ENCODE assay signal across 1 cellular context in the genomic region with DNA sequence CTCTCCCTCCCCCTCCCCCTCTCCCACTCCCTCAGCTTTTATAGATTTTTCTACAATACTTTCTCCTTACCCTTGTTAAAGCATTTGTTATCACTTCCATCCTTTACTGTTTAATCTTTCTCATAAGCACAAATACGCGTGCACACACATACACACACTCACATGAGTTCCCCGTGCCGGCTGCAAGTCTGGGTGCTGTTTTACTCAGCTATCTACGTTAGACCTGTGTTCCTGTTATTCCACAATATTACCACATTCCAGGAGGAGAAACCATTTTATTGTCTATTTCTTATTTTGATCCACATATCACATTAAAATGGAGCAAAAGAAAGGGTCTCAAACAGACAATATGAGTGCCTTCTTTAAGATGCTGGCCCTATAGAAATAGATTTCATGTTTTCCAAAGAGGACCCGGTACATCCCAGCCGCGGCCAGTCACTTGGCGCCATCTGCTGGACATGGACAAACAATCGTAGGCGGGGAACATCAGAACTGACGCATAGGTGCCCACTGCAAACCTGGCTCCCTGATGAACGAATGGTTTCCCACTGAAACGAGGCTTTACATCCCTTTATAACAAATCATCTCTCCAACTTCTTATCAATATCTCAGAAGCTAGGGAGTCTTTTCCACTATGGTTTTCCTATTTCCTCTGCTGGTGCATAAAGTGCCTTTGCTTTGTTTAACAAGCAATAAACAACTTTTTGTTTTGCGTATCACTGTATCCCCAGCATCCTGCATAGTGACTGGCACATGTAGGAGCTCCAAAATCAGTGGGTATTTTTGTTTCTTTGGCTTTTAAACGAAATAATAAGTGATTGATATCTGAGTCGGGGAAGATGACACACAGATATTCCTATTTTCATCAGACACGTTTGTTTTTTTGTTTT.
TF ChIP-seq lines count a peak whose summit lies in the region.

No MANE protein-coding gene starts in this region.

TF ChIP-seq in IMR-90, 13 proteins besides CTCF, POLR2A, EP300 and RAD21:
- TF ChIP-seq BHLHE40 (IDR thresholded peaks at IDR 0.05; ENCODE audit: low read depth, low read length) (no peak), SMC3 (IDR thresholded peaks at IDR 0.05; ENCODE audit: low read depth, low read length) (peak; percentile 79), CHD1 (IDR thresholded peaks at IDR 0.05; ENCODE audit: low read depth, low read length) (no peak), MXI1 (IDR thresholded peaks at IDR 0.05; ENCODE audit: borderline replicate concordance, low read depth, low read length) (no peak), NFE2L2 (IDR thresholded peaks at IDR 0.05; ENCODE audit: low read depth, low read length) (no peak), MAFK (IDR thresholded peaks at IDR 0.05; ENCODE audit: low read depth, low read length) (no peak)
TF ChIP-seq in IMR-90: peak in this region for 1.
